ENCODE assay signal across 9 cellular contexts in the genomic region with DNA sequence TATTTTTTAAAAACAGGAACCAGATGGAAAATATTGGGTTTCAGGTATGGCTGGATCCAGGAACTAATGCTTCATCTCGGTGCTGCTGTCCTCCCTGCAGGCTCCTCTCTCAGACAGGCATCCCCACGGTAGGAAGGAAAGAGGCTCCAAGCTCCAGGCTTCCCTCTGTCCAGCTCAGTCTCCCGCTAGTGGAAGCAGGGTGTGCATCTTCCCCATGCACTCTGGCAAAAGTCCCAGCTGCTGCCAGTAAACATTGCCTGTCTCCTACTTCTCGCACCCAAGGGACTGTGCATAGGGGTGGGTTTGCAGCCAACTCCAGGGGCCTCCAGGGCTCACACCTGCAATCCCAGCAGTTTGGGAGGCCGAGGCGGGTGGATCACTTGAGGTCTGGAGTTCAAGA. TPM values are rescaled to one million over a fixed set of nuclear protein-coding genes. Genes with fewer than 3 reads are reported as not detected.
DNase-seq lines count a peak whose midpoint lies in the region; ATAC-seq and TF ChIP-seq lines count a peak whose summit lies in the region.
"Had no signal": no experiment of that assay in that cellular context is flagged by ENCODE, and none has a peak within 500 bp of the region (broad histone marks: within the 10 kb centered on the region; RNA-seq: fewer than 3 reads in every experiment).

No MANE protein-coding gene starts in this region.

- H3K36me3 ChIP-seq in mucosa of stomach (ENCODE audit: control insufficient read depth, insufficient read depth, low read length): no peaks in the 10 kb centered on the region
- H3K36me3 ChIP-seq in upper lobe of right lung: no peaks in the 10 kb centered on the region

- no peak for TF ChIP-seq CTCF in coronary artery (IDR thresholded peaks at IDR 0.05)
- TF ChIP-seq CTCF in upper lobe of right lung (IDR thresholded peaks at IDR 0.05): no peak

- H3K9ac ChIP-seq in mucosa of stomach (ENCODE audit: low read length): peak overlapping the region; percentile 64

- H3K4me1 ChIP-seq in mucosa of stomach (ENCODE audit: control insufficient read depth, insufficient read depth, low read length) (peaks cover 11% of the 10 kb centered on the region), upper lobe of right lung (peaks cover 14% of the 10 kb centered on the region)
- H3K4me1 ChIP-seq: foreskin keratinocyte had no signal

- no peaks in the 10 kb centered on the region for H3K9me3 Mint-ChIP-seq in activated CD4-positive, alpha-beta T cell treated with anti-CD3 and anti-CD28 coated beads for 36 hours (ENCODE audit: low read depth)

- no peaks in the 10 kb centered on the region for H3K27me3 Mint-ChIP-seq in activated CD4-positive, alpha-beta T cell treated with anti-CD3 and anti-CD28 coated beads for 36 hours

- peak overlapping the region; percentile 72 for H3K27ac Mint-ChIP-seq in activated CD4-positive, alpha-beta T cell treated with anti-CD3 and anti-CD28 coated beads for 36 hours

- no peak for DNase-seq in activated CD4-positive, alpha-beta T cell treated with anti-CD3 and anti-CD28 coated beads for 36 hours
- DNase-seq in activated CD4-positive, alpha-beta T cell treated with anti-CD3 and anti-CD28 coated beads, Interleukin-2, amount 50 U/mL, for 1 hour: no peak
- DNase-seq in coronary artery (ENCODE audit: low spot score) (no peak), upper lobe of right lung (no peak), NCI-H748 treated with DMSO at 0.1 percent for 48 hours (lab: John Stamatoyannopoulos, UW) (no peak), AG08395 (ENCODE audit: low spot score) (no peak)
- DNase-seq: foreskin keratinocyte had no signal

- H3K27ac ChIP-seq in coronary artery (peak overlapping the region; percentile 70 to 91), upper lobe of right lung (peak overlapping the region; percentile 83)
- H3K27ac ChIP-seq: foreskin keratinocyte had no signal

- no peak for ATAC-seq in activated CD4-positive, alpha-beta T cell treated with anti-CD3 and anti-CD28 coated beads for 36 hours
- ATAC-seq in upper lobe of right lung (peak; percentile 32), GM18861 (IDR thresholded peaks at IDR 0.05; ENCODE audit: unreplicated experiment) (no peak)

- intact Hi-C loops in activated CD4-positive, alpha-beta T cell treated with anti-CD3 and anti-CD28 coated beads for 36 hours (cut with DNase I, micrococcal nuclease): loop anchor here in 1 of 2 experiments (5.0 kb wide), 1 partner anchor 35 kb away; no protein-coding TSS in a partner anchor
- intact Hi-C loops in upper lobe of right lung (cut with DNase I): no loop called here

- no peaks in the 10 kb centered on the region for H3K27me3 ChIP-seq in mucosa of stomach (ENCODE audit: control insufficient read depth, insufficient read depth, low read length)
- no peaks in the 10 kb centered on the region for H3K27me3 ChIP-seq in upper lobe of right lung

- no peak overlapping the region for H3K4me3 ChIP-seq in coronary artery
- no peak overlapping the region for H3K4me3 ChIP-seq in mucosa of stomach (ENCODE audit: low read length)
- H3K4me3 ChIP-seq in upper lobe of right lung: no peak overlapping the region

- no peaks in the 10 kb centered on the region for H3K9me3 ChIP-seq in mucosa of stomach (ENCODE audit: control insufficient read depth, low read length)
- H3K9me3 ChIP-seq in upper lobe of right lung: no peaks in the 10 kb centered on the region

- POLR2A ChIA-PET in activated CD4-positive, alpha-beta T cell treated with anti-CD3 and anti-CD28 coated beads for 36 hours (lab: Charles Lee): no interaction called here

- H3K4me1 Mint-ChIP-seq in activated CD4-positive, alpha-beta T cell treated with anti-CD3 and anti-CD28 coated beads for 36 hours: peaks cover 9% of the 10 kb centered on the region

- H3K36me3 Mint-ChIP-seq in activated CD4-positive, alpha-beta T cell treated with anti-CD3 and anti-CD28 coated beads for 36 hours (ENCODE audit: low read depth): peaks cover 7% of the 10 kb centered on the region

- no peak overlapping the region for H3K4me3 Mint-ChIP-seq in activated CD4-positive, alpha-beta T cell treated with anti-CD3 and anti-CD28 coated beads for 36 hours

- CTCF ChIA-PET in activated CD4-positive, alpha-beta T cell treated with anti-CD3 and anti-CD28 coated beads for 36 hours (lab: Charles Lee): interaction anchor here (0.7 to 7.9 kb wide), 5 partner anchors 13 to 119 kb away, joined by 3 to 71 read pairs (median 4); partner anchors contain the start of gene ARRDC2

RNA-seq across cellular contexts. Expression of gene IL12RB1, which starts 29.2 kb away (rescaled TPM):
- total RNA-seq in activated CD4-positive, alpha-beta T cell treated with anti-CD3 and anti-CD28 coated beads for 36 hours: 10 to 100 TPM; 17.2 to 20.0 TPM
- 6.2 TPM for total RNA-seq in upper lobe of right lung

RNA-seq across cellular contexts. Expression of gene MAST3, which starts 40.0 kb away (rescaled TPM):
- 10 to 100 TPM; 17.4 to 20.1 TPM for total RNA-seq in activated CD4-positive, alpha-beta T cell treated with anti-CD3 and anti-CD28 coated beads for 36 hours
- 23.1 TPM for total RNA-seq in upper lobe of right lung

RNA-seq across cellular contexts. Expression of gene ARRDC2, which starts 49.6 kb away (rescaled TPM):
- total RNA-seq in activated CD4-positive, alpha-beta T cell treated with anti-CD3 and anti-CD28 coated beads for 36 hours: 10 to 100 TPM; 13.5 to 21.7 TPM
- 82.7 TPM for total RNA-seq in upper lobe of right lung
